20 cellular contexts compared by ENCODE assay signal in the genomic region with DNA sequence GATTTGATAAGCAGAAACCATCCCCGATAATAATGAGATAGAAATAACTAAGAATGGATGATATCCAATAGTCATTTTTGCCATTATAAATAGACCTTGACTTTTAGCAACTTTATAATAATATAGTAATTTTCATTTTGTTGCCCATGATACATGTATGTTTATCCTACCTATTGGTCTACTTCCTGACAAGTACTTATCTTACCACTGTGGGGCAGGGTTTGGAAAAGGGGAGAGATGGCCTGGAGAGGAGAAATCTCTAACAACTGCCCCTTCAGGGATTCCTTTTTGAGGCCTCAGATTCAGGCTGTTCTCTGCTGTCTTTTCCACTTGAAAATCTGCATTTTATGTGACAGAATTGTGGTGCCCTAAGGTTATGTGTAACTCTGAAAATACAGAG. TPM values are rescaled to one million over a fixed set of nuclear protein-coding genes. Genes with fewer than 3 reads are reported as not detected.
DNase-seq lines count a peak whose midpoint lies in the region; ATAC-seq and TF ChIP-seq lines count a peak whose summit lies in the region.
"Had no signal": no experiment of that assay in that cellular context is flagged by ENCODE, and none has a peak within 500 bp of the region (broad histone marks: within the 10 kb centered on the region; RNA-seq: fewer than 3 reads in every experiment).

No MANE protein-coding gene starts in this region.

- no peak for ATAC-seq in memory B cell (ENCODE audit: low read depth)
- ATAC-seq: gastroesophageal sphincter, HCT116, left lobe of liver, Panc1 had no signal

- POLR2A ChIA-PET in activated CD4-positive, alpha-beta T cell treated with anti-CD3 and anti-CD28 coated beads, Interleukin-2, amount 10 ng/mL, durations not matched to agents 7 days and 5 days (lab: Charles Lee): no interaction called here

- no peak overlapping the region for H2AFZ ChIP-seq in H9 (ENCODE audit: low read length)

- peak overlapping the region; percentile 63 for H3K27ac Mint-ChIP-seq in activated CD4-positive, alpha-beta T cell treated with anti-CD3 and anti-CD28 coated beads, Interleukin-2, amount 10 ng/mL, durations not matched to agents 7 days and 5 days
- H3K27ac Mint-ChIP-seq in H9: no peak overlapping the region
- H3K27ac Mint-ChIP-seq in activated naive CD8-positive, alpha-beta T cell: peak overlapping the region; percentile 91
- peak overlapping the region; percentile 75 for H3K27ac Mint-ChIP-seq in memory B cell

- no peaks in the 10 kb centered on the region for H3K4me1 ChIP-seq in H9 (ENCODE audit: insufficient read depth, low read length)
- H3K4me1 ChIP-seq: gastroesophageal sphincter, spleen had no signal

- no peak overlapping the region for H3K9ac ChIP-seq in H9 (ENCODE audit: extremely low read depth, insufficient read length, low read length)
- H3K9ac ChIP-seq: BLaER1 treated with 17β-estradiol and CSF1 and Interleukin-3, amounts not matched to agents 10 nM and 100 nM had no signal

- H4K20me1 ChIP-seq in H9 (ENCODE audit: control insufficient read depth, insufficient read depth, insufficient read length): no peaks in the 10 kb centered on the region
- H4K20me1 ChIP-seq: BLaER1 treated with 17β-estradiol and CSF1 and Interleukin-3, amounts not matched to agents 10 nM and 100 nM had no signal

- H3K9me3 ChIP-seq in H9 (ENCODE audit: control insufficient read depth, low read depth, low read length): no peaks in the 10 kb centered on the region
- H3K9me3 ChIP-seq: gastroesophageal sphincter had no signal

- no peak for DNase-seq in activated CD4-positive, alpha-beta T cell treated with anti-CD3 and anti-CD28 coated beads, Interleukin-2, amount 10 ng/mL, durations not matched to agents 7 days and 5 days
- DNase-seq in activated CD4-positive, alpha-beta T cell treated with anti-CD3 and anti-CD28 coated beads, Interleukin-2, amount 50 U/mL, for 4 hours: no peak
- DNase-seq in H9 (no peak), memory B cell (ENCODE audit: low spot score in 2 of 2) (no peak), EL (no peak), hypothalamus (lab: John Stamatoyannopoulos, UW) (no peak), NCI-H2196 (lab: John Stamatoyannopoulos, UW; ENCODE audit: unreplicated experiment) (no peak)
- DNase-seq: activated CD4-positive, alpha-beta T cell treated with anti-CD3 and anti-CD28 coated beads, Interleukin-2, amount 50 U/mL, for 1 hour; DMS53; dorsolateral prefrontal cortex; NCI-H1436; spleen had no signal

- H2AK5ac ChIP-seq in H9 (ENCODE audit: insufficient read length, low read length): no peak overlapping the region

- H3K9me3 Mint-ChIP-seq in activated CD4-positive, alpha-beta T cell treated with anti-CD3 and anti-CD28 coated beads, Interleukin-2, amount 10 ng/mL, durations not matched to agents 7 days and 5 days: no peaks in the 10 kb centered on the region
- no peaks in the 10 kb centered on the region for H3K9me3 Mint-ChIP-seq in H9
- H3K9me3 Mint-ChIP-seq in activated naive CD8-positive, alpha-beta T cell (ENCODE audit: low read depth): no peaks in the 10 kb centered on the region
- H3K9me3 Mint-ChIP-seq in memory B cell: no peaks in the 10 kb centered on the region

- H3K18ac ChIP-seq in H9 (ENCODE audit: insufficient read length, low read depth, low read length): no peak overlapping the region

- H4K8ac ChIP-seq in H9 (replicated peaks; ENCODE audit: insufficient read length, low read depth, low read length): no peak overlapping the region

- H2BK120ac ChIP-seq in H9 (ENCODE audit: low read depth, low read length, poor library complexity, severe bottlenecking): no peak overlapping the region

- H4K91ac ChIP-seq in H9 (ENCODE audit: insufficient read length, low read depth, low read length): no peak overlapping the region

- H3K36me3 Mint-ChIP-seq in activated CD4-positive, alpha-beta T cell treated with anti-CD3 and anti-CD28 coated beads, Interleukin-2, amount 10 ng/mL, durations not matched to agents 7 days and 5 days (ENCODE audit: low read depth): peaks cover 82% of the 10 kb centered on the region
- H3K36me3 Mint-ChIP-seq in H9 (ENCODE audit: insufficient read depth in 1 of 3, low read depth in 3 of 3) (peaks cover 3 to 8% (median 5%) of the 10 kb centered on the region in 3 experiments; a peak in 3 of 7 replicates), memory B cell (peaks cover 28% of the 10 kb centered on the region)
- H3K36me3 Mint-ChIP-seq in activated naive CD8-positive, alpha-beta T cell: peaks cover 17% of the 10 kb centered on the region

- H3K4me1 Mint-ChIP-seq in activated CD4-positive, alpha-beta T cell treated with anti-CD3 and anti-CD28 coated beads, Interleukin-2, amount 10 ng/mL, durations not matched to agents 7 days and 5 days: peaks cover 42% of the 10 kb centered on the region
- no peaks in the 10 kb centered on the region for H3K4me1 Mint-ChIP-seq in H9
- peaks cover 27% of the 10 kb centered on the region for H3K4me1 Mint-ChIP-seq in activated naive CD8-positive, alpha-beta T cell (ENCODE audit: low read depth)
- H3K4me1 Mint-ChIP-seq in memory B cell: no peaks in the 10 kb centered on the region

- H3K79me2 ChIP-seq in H9 (ENCODE audit: insufficient read depth, low read length): no peaks in the 10 kb centered on the region

- H3K4me2 ChIP-seq in H9 (ENCODE audit: insufficient read depth, insufficient read length, low read length): no peak overlapping the region
- H3K4me2 ChIP-seq: BLaER1 treated with 17β-estradiol and CSF1 and Interleukin-3, amounts not matched to agents 10 nM and 100 nM had no signal

- no peak overlapping the region for H2BK20ac ChIP-seq in H9 (ENCODE audit: low read depth, low read length, poor library complexity, severe bottlenecking)

- no CpG with 5 or more reads among the region's 1 CpG for WGBS in H9 (ENCODE audit: extremely low coverage, insufficient read length, low lambda C conversion rate)

- H3K4ac ChIP-seq in H9 (ENCODE audit: low read depth, low read length): no peak overlapping the region

- H3K23ac ChIP-seq in H9 (ENCODE audit: insufficient read length, low read depth, low read length): no peak overlapping the region

- H3T11ph ChIP-seq in H9 (ENCODE audit: low read length): no peak overlapping the region

- CTCF ChIA-PET in activated CD4-positive, alpha-beta T cell treated with anti-CD3 and anti-CD28 coated beads, Interleukin-2, amount 10 ng/mL, durations not matched to agents 7 days and 5 days (lab: Charles Lee): interaction anchor here (1.3 kb wide), 2 partner anchors 46 to 187 kb away, joined by 3 to 6 read pairs; no protein-coding TSS in a partner anchor

- H3K27me3 ChIP-seq in H9 (ENCODE audit: insufficient read depth, low read length): no peaks in the 10 kb centered on the region
- H3K27me3 ChIP-seq: BLaER1 treated with 17β-estradiol and CSF1 and Interleukin-3, amounts not matched to agents 10 nM and 100 nM; dorsolateral prefrontal cortex; gastroesophageal sphincter; spleen had no signal

- TF ChIP-seq CTCF in H9 (conservative IDR thresholded peaks at IDR 0.05): peak; percentile 36; the same call in 2 of the 3 replicates

- no peaks in the 10 kb centered on the region for H3K79me1 ChIP-seq in H9 (ENCODE audit: insufficient read depth, low read depth, low read length, poor library complexity, severe bottlenecking)

- no peak overlapping the region for H4K5ac ChIP-seq in H9 (ENCODE audit: insufficient read length, low read depth, low read length)

- H2BK15ac ChIP-seq in H9 (ENCODE audit: low read depth, low read length): no peak overlapping the region

- no peaks in the 10 kb centered on the region for H3K27me3 Mint-ChIP-seq in activated CD4-positive, alpha-beta T cell treated with anti-CD3 and anti-CD28 coated beads, Interleukin-2, amount 10 ng/mL, durations not matched to agents 7 days and 5 days
- H3K27me3 Mint-ChIP-seq in H9 (ENCODE audit: low read depth) (no peaks in the 10 kb centered on the region), memory B cell (no peaks in the 10 kb centered on the region)
- no peaks in the 10 kb centered on the region for H3K27me3 Mint-ChIP-seq in activated naive CD8-positive, alpha-beta T cell

- no peak overlapping the region for H3K27ac ChIP-seq in H9 (ENCODE audit: insufficient read length, low read depth, low read length)
- H3K27ac ChIP-seq: BLaER1 treated with 17β-estradiol and CSF1 and Interleukin-3, amounts not matched to agents 10 nM and 100 nM; gastroesophageal sphincter; HL-60; SK-N-MC; spleen had no signal

- H3K23me2 ChIP-seq in H9 (ENCODE audit: insufficient read length, low read depth, low read length, poor library complexity, severe bottlenecking): no peaks in the 10 kb centered on the region

- no peak overlapping the region for H2BK12ac ChIP-seq in H9 (ENCODE audit: insufficient read length, low read depth, low read length)

- H2BK5ac ChIP-seq in H9 (ENCODE audit: insufficient read length, low read length): no peak overlapping the region

- no peak overlapping the region for H3K14ac ChIP-seq in H9 (ENCODE audit: insufficient read depth, low read length)

- H3K4me3 Mint-ChIP-seq in activated CD4-positive, alpha-beta T cell treated with anti-CD3 and anti-CD28 coated beads, Interleukin-2, amount 10 ng/mL, durations not matched to agents 7 days and 5 days: no peak overlapping the region
- H3K4me3 Mint-ChIP-seq in H9 (no peak overlapping the region), memory B cell (no peak overlapping the region)
- H3K4me3 Mint-ChIP-seq in activated naive CD8-positive, alpha-beta T cell: no peak overlapping the region

- no peak overlapping the region for H3K56ac ChIP-seq in H9 (ENCODE audit: insufficient read length, low read depth, low read length)

RNA-seq across cellular contexts. Expression of a gene that starts 42.2 kb away (rescaled TPM):
- total RNA-seq in activated CD4-positive, alpha-beta T cell treated with anti-CD3 and anti-CD28 coated beads, Interleukin-2, amount 10 ng/mL, durations not matched to agents 7 days and 5 days: 10 to 100 TPM; 34.7 to 42.9 TPM
- 50.0 and 51.1 TPM in 2 replicates for total RNA-seq in H9 (2021)

Comparison
In these comparisons a context has a peak if more than half of its experiments do, and no peak if none do; other contexts are left out.
1. H3K27ac Mint-ChIP-seq: peak in activated CD4-positive, alpha-beta T cell treated with anti-CD3 and anti-CD28 coated beads, Interleukin-2, amount 10 ng/mL, durations not matched to agents 7 days and 5 days (single experiment), activated naive CD8-positive, alpha-beta T cell (single experiment) and memory B cell (single experiment); none in H9 (0 of 3).